In genomic region chr5:66840527-66841013, GRCh38 we compare ENCODE assay signal across 8 cellular contexts.
DNase-seq lines count a peak whose midpoint lies in the region; ATAC-seq, FAIRE-seq and TF ChIP-seq lines count a peak whose summit lies in the region.

No MANE protein-coding gene starts in this region.

- 68% methylated on average over 2 of the region's 2 CpGs for WGBS in esophagus muscularis mucosa

- TF ChIP-seq POLR2A in esophagus muscularis mucosa (IDR thresholded peaks at IDR 0.05; ENCODE audit: low read depth) = no peak

- intact Hi-C loops in Right ventricle myocardium inferior (cut with DNase I) = no loop called here
- intact Hi-C loops in left cardiac atrium (cut with DNase I) = no loop called here
- intact Hi-C loops in esophagus muscularis mucosa (cut with DNase I) = no loop called here

- H3K9me3 ChIP-seq in esophagus muscularis mucosa = no peaks in the 10 kb centered on the region

- no peak overlapping the region for H3K27ac ChIP-seq in esophagus muscularis mucosa (replicated peaks in 1 of 4)

- H3K4me3 ChIP-seq in AG10803 (ENCODE audit: low read length) (no peak overlapping the region), esophagus muscularis mucosa (no peak overlapping the region)

- peak; percentile 29 for DNase-seq in AG10803 (ENCODE audit: low read depth)
- peak; percentile 34 for DNase-seq in GM19239 (ENCODE audit: insufficient read length, low spot score)
- DNase-seq in T1000 (lab: John Stamatoyannopoulos, UW) = peak; percentile 5
- no peak for DNase-seq in Right ventricle myocardium inferior (ENCODE audit: missing footprints)
- DNase-seq in left cardiac atrium = no peak
- DNase-seq in esophagus muscularis mucosa (ENCODE audit: extremely low spot score) = no peak
- DNase-seq in cerebellum (ENCODE audit: low spot score) = no peak

- H3K4me1 ChIP-seq in esophagus muscularis mucosa = peaks cover 0 to 7% (median 0%) of the 10 kb centered on the region in 4 donors

- no peak for TF ChIP-seq CTCF in AG10803 (conservative IDR thresholded peaks at IDR 0.05; ENCODE audit: low read length)
- no peak for TF ChIP-seq CTCF in esophagus muscularis mucosa (IDR thresholded peaks at IDR 0.05)

- ATAC-seq in HG03095 (IDR thresholded peaks at IDR 0.05; ENCODE audit: unreplicated experiment) (peak; percentile 99), Right ventricle myocardium inferior (no peak), left cardiac atrium (no peak)

- no peak for TF ChIP-seq EP300 in esophagus muscularis mucosa (IDR thresholded peaks at IDR 0.05)

- no peaks in the 10 kb centered on the region for H3K27me3 ChIP-seq in esophagus muscularis mucosa

- peak; percentile 94 for FAIRE-seq in GM19239 (lab: Jason Lieb, UNC)

- H3K36me3 ChIP-seq in esophagus muscularis mucosa = no peaks in the 10 kb centered on the region

Comparison
In these comparisons a context has a peak if more than half of its experiments do, and no peak if none do; other contexts are left out.
1. DNase-seq: peak in AG10803 (single experiment), GM19239 (single experiment) and T1000 (single experiment); none in Right ventricle myocardium inferior (single experiment), left cardiac atrium (single experiment), esophagus muscularis mucosa (single experiment) and cerebellum (single experiment).